Comparison of ENCODE assay signal across 17 cellular contexts in the genomic region with DNA sequence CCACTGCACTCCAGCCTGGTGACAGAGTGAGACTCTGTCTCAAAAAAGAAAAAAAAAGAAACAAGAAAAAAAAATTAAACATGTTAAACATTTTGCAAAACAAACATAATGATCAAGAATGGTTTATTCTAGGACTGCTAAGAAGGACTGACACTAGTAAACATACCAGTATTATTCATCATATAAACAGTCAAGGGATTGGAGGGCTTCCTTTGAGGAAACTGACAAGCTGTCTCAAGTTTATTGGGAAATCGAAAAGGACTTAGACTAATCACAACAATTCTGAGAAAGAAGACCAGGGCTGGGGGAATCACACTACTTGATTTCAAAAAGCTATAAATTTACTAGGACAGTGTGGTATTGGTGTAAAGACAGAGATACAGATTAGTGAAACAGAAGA.
"Had no signal": no experiment of that assay in that cellular context is flagged by ENCODE, and none has a peak within 500 bp of the region (broad histone marks: within the 10 kb centered on the region; RNA-seq: fewer than 3 reads in every experiment).

No MANE protein-coding gene starts in this region.

- ATAC-seq: gastroesophageal sphincter; pancreas; stimulated activated effector memory CD8-positive, alpha-beta T cell treated with anti-CD3 and anti-CD28 coated beads, Interleukin-12 subunit alpha, Interleukin-12 subunit beta, amount 100 ng/mL, for 72 hours had no signal

- H3K4me1 ChIP-seq: esophagus muscularis mucosa, gastroesophageal sphincter, pancreas, tibial nerve had no signal

- H3K27me3 ChIP-seq: dorsolateral prefrontal cortex, esophagus muscularis mucosa, gastroesophageal sphincter, tibial nerve had no signal

- H3K4me3 ChIP-seq: dorsolateral prefrontal cortex, esophagus muscularis mucosa, gastroesophageal sphincter, pancreas, skin epidermis, tibial nerve had no signal

- H3K36me3 ChIP-seq: pancreas had no signal

- H3K27ac ChIP-seq: dorsolateral prefrontal cortex, esophagus muscularis mucosa, gastroesophageal sphincter, pancreas, skin epidermis, tibial nerve had no signal

- H3K9me3 ChIP-seq: esophagus muscularis mucosa, gastroesophageal sphincter, pancreas, tibial nerve had no signal

- DNase-seq: activated CD4-positive, alpha-beta T cell treated with anti-CD3 and anti-CD28 coated beads, Interleukin-2, amount 10 ng/mL, durations not matched to agents 7 days and 5 days; activated CD4-positive, CD25-positive, alpha-beta regulatory T cell; activated CD8-positive, alpha-beta memory T cell treated with anti-CD3 and anti-CD28 coated beads for 24 hours; activated naive CD4-positive, alpha-beta T cell treated with anti-CD3 and anti-CD28 coated beads, Interleukin-2, amount 10 ng/mL, durations not matched to agents 7 days and 5 days; activated T-cell treated with anti-CD3 and anti-CD28 coated beads for 4 hours; amniotic stem cell; dorsolateral prefrontal cortex; kidney glomerular epithelial cell; midbrain; naive B cell; pancreas; retina had no signal
